In the genomic region with DNA sequence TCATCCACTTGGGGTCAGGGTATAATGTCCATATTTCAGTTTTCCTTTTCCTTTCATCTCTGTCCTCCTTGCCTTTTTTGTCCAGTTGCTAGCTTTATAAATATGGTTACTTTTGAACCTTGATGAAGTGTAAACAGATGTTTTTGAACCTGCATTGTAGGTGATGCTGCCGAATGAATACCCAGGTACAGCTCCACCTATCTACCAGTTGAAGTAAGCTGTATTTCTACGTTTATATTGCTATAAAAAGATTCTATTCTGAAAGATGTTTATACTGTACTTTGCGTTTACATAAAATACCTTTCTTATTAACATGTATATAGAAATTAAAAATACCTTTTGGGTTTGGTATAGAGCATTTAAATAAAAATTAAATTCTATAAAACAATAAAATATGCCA, we compare ENCODE assay signal across 1 cellular context.
TF ChIP-seq lines count a peak whose summit lies in the region.

No MANE protein-coding gene starts in this region.

TF ChIP-seq in GM23338, 12 proteins besides CTCF, POLR2A, EP300 and RAD21 (continued from another document):
- no peak for TF ChIP-seq REST (IDR thresholded peaks at IDR 0.05; ENCODE audit: unreplicated experiment)
